1 cellular context compared by ENCODE assay signal in genomic region chr19:33224694-33225457, GRCh38.
A peak's percentile ranks its signal among the peaks of the same experiment; 100 is the strongest.
TF ChIP-seq lines count a peak whose summit lies in the region.

No MANE protein-coding gene starts in this region.

TF ChIP-seq in HepG2, 621 proteins besides CTCF, POLR2A, EP300 and RAD21 (continued from another document and continues in another):
- peak; percentile 65 for TF ChIP-seq PAXIP1 (CRISPR knock-in tag; conservative IDR thresholded peaks at IDR 0.05)
- no peak for TF ChIP-seq SOX13 (IDR thresholded peaks at IDR 0.05)
- TF ChIP-seq SOX13 (CRISPR knock-in tag; conservative IDR thresholded peaks at IDR 0.05 in 1 of 2, IDR thresholded peaks at IDR 0.05 in 1 of 2), result 0 out of 4 replicates have a peak, but pooled peaks of 1 of the 2 experiments have one; percentile 20
- peak; percentile 18; the same call in 1 of the 2 replicates for TF ChIP-seq DR1 (CRISPR knock-in tag; IDR thresholded peaks at IDR 0.05)
- TF ChIP-seq ZUFSP (CRISPR knock-in tag; IDR thresholded peaks at IDR 0.05; ENCODE audit: borderline replicate concordance), result no peak
- no peak for TF ChIP-seq MIER2 (CRISPR knock-in tag; IDR thresholded peaks at IDR 0.05)
- no peak for TF ChIP-seq MAFK (conservative IDR thresholded peaks at IDR 0.05 in 1 of 2, IDR thresholded peaks at IDR 0.05 in 1 of 2; ENCODE audit: low read length in 2 of 2)
- TF ChIP-seq ZNF12 (CRISPR knock-in tag; IDR thresholded peaks at IDR 0.05), result no peak
- no peak for TF ChIP-seq KMT2B (CRISPR knock-in tag; IDR thresholded peaks at IDR 0.05)
- TF ChIP-seq AHDC1 (CRISPR knock-in tag; IDR thresholded peaks at IDR 0.05; ENCODE audit: borderline replicate concordance), result no peak
- no peak for TF ChIP-seq MLX (CRISPR knock-in tag; IDR thresholded peaks at IDR 0.05)
- TF ChIP-seq ZNF557 (CRISPR knock-in tag; IDR thresholded peaks at IDR 0.05), result no peak
- TF ChIP-seq ZNF670 (CRISPR knock-in tag; IDR thresholded peaks at IDR 0.05; ENCODE audit: borderline replicate concordance), result no peak
- TF ChIP-seq ZBTB20 (CRISPR knock-in tag; IDR thresholded peaks at IDR 0.05; ENCODE audit: borderline replicate concordance, low read depth), result no peak
- no peak for TF ChIP-seq ZBTB38 (CRISPR knock-in tag; IDR thresholded peaks at IDR 0.05)
- TF ChIP-seq ZNF225 (CRISPR knock-in tag; IDR thresholded peaks at IDR 0.05), result no peak
- TF ChIP-seq NR2F6 (IDR thresholded peaks at IDR 0.05), result 0 out of 2 replicates have a peak, but pooled peaks have one; percentile 36
- peak; percentile 69 for TF ChIP-seq NR2F6 (CRISPR knock-in tag; IDR thresholded peaks at IDR 0.05)
- TF ChIP-seq ZFP91 (CRISPR knock-in tag; IDR thresholded peaks at IDR 0.05; ENCODE audit: borderline replicate concordance), result peak; percentile 35; the same call in 1 of the 2 replicates
- peak; percentile 64 for TF ChIP-seq ZMYM3 (CRISPR knock-in tag; IDR thresholded peaks at IDR 0.05)
- 0 out of 2 replicates have a peak, but pooled peaks have one; percentile 39 for TF ChIP-seq ESRRA (CRISPR knock-in tag; IDR thresholded peaks at IDR 0.05; ENCODE audit: low read depth)
- no peak for TF ChIP-seq MIER3 (CRISPR knock-in tag; IDR thresholded peaks at IDR 0.05; ENCODE audit: borderline replicate concordance)
- no peak for TF ChIP-seq POLR2AphosphoS5 (IDR thresholded peaks at IDR 0.05; ENCODE audit: low read depth, low read length)
- TF ChIP-seq ZNF282 (IDR thresholded peaks at IDR 0.05; ENCODE audit: partially characterized antibody), result no peak
- no peak for TF ChIP-seq ZNF883 (CRISPR knock-in tag; IDR thresholded peaks at IDR 0.05; ENCODE audit: not compliant biosample characterization)
- no peak for TF ChIP-seq ZNF549 (CRISPR knock-in tag; IDR thresholded peaks at IDR 0.05)
- TF ChIP-seq SIN3A (IDR thresholded peaks at IDR 0.05; ENCODE audit: borderline replicate concordance, low read depth, low read length), result no peak
- no peak for TF ChIP-seq HNRNPK (IDR thresholded peaks at IDR 0.05; ENCODE audit: low read depth, low read length, poor library complexity, severe bottlenecking)
- TF ChIP-seq JUND (CRISPR knock-in tag; IDR thresholded peaks at IDR 0.05), result no peak
- TF ChIP-seq ZBTB4 (CRISPR knock-in tag; IDR thresholded peaks at IDR 0.05; ENCODE audit: borderline replicate concordance), result no peak
- no peak for TF ChIP-seq YEATS4 (CRISPR knock-in tag; IDR thresholded peaks at IDR 0.05; ENCODE audit: borderline replicate concordance)
- no peak for TF ChIP-seq GLI4 (CRISPR knock-in tag; IDR thresholded peaks at IDR 0.05; ENCODE audit: borderline replicate concordance)
- no peak for TF ChIP-seq ZNF354B (CRISPR knock-in tag; IDR thresholded peaks at IDR 0.05)
- TF ChIP-seq SPEN (CRISPR knock-in tag; IDR thresholded peaks at IDR 0.05; ENCODE audit: low read depth), result no peak
- no peak for TF ChIP-seq ZEB1 (IDR thresholded peaks at IDR 0.05; ENCODE audit: insufficient replicate concordance, low read depth)
- TF ChIP-seq ZNF382 (CRISPR knock-in tag; IDR thresholded peaks at IDR 0.05; ENCODE audit: borderline replicate concordance), result no peak
- TF ChIP-seq DPF2 (CRISPR knock-in tag; IDR thresholded peaks at IDR 0.05; ENCODE audit: borderline replicate concordance, low read depth), result no peak
- no peak for TF ChIP-seq ZSCAN5A (CRISPR knock-in tag; IDR thresholded peaks at IDR 0.05; ENCODE audit: borderline replicate concordance)
- TF ChIP-seq ZNF510 (CRISPR knock-in tag; IDR thresholded peaks at IDR 0.05; ENCODE audit: low read depth), result no peak
- TF ChIP-seq ZKSCAN1 (IDR thresholded peaks at IDR 0.05; ENCODE audit: low read length), result peak; percentile 67
- no peak for TF ChIP-seq TARDBP (CRISPR knock-in tag; IDR thresholded peaks at IDR 0.05)
- no peak for TF ChIP-seq ZNF24 (IDR thresholded peaks at IDR 0.05)
- no peak for TF ChIP-seq ATAD3A (CRISPR knock-in tag; IDR thresholded peaks at IDR 0.05)
- no peak for TF ChIP-seq HIC2 (CRISPR knock-in tag; IDR thresholded peaks at IDR 0.05; ENCODE audit: low read depth)
- no peak for TF ChIP-seq RAD51 (IDR thresholded peaks at IDR 0.05; ENCODE audit: borderline replicate concordance)
- TF ChIP-seq NFRKB (IDR thresholded peaks at IDR 0.05), result no peak
